ENCODE assay signal across 31 cellular contexts in the genomic region with DNA sequence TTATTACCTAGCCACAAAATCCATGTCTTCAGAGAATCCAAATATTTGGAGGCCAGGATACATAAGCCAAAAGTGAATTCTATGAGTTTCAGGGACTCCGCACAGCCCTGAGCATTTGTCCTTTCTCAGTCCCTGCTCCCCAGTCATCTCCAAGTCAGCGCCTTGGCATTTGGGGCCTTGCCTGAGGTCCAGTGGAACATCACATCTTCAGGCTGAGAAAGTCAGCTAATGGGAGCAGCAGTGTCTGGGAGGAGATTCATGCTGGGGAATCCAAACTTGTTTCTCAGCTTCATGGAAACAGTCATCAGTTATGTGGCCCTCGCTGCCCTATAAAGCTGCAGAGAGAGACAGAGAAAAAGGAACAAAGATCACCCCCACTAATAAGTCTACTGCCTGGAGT.
"Had no signal": no experiment of that assay in that cellular context is flagged by ENCODE, and none has a peak within 500 bp of the region (broad histone marks: within the 10 kb centered on the region; RNA-seq: fewer than 3 reads in every experiment).

No MANE protein-coding gene starts in this region.

- H3K36me3 ChIP-seq: brain microvascular endothelial cell had no signal

- H3K9me3 Mint-ChIP-seq: activated T-helper 17 cell treated with anti-CD3 and anti-CD28 coated beads, Interleukin-2, amount 50 U/mL, for 72 hours had no signal

- H3K27me3 ChIP-seq: brain microvascular endothelial cell had no signal

- ATAC-seq: activated T-cell treated with anti-CD3 and anti-CD28 coated beads, Interleukin-2, amount 50 U/mL, for 72 hours; activated T-helper 17 cell treated with anti-CD3 and anti-CD28 coated beads, Interleukin-2, amount 50 U/mL, for 72 hours; effector memory CD8-positive, alpha-beta T cell; T-helper 17 cell had no signal

- H3K27ac ChIP-seq: brain microvascular endothelial cell, epithelial cell of prostate, VCaP had no signal

- H3K4me1 Mint-ChIP-seq: activated T-helper 17 cell treated with anti-CD3 and anti-CD28 coated beads, Interleukin-2, amount 50 U/mL, for 72 hours; T-helper 17 cell had no signal

- H3K27me3 Mint-ChIP-seq: activated CD4-positive, alpha-beta memory T cell treated with anti-CD3 and anti-CD28 coated beads, Interleukin-2, amount 10 ng/mL, durations not matched to agents 7 days and 5 days; activated CD4-positive, alpha-beta T cell treated with anti-CD3 and anti-CD28 coated beads, Interleukin-2, amount 10 ng/mL, durations not matched to agents 7 days and 5 days; activated naive CD8-positive, alpha-beta T cell; T-helper 17 cell had no signal

- H3K4me3 Mint-ChIP-seq: activated CD4-positive, alpha-beta memory T cell treated with anti-CD3 and anti-CD28 coated beads, Interleukin-2, amount 10 ng/mL, durations not matched to agents 7 days and 5 days; activated CD4-positive, alpha-beta T cell treated with anti-CD3 and anti-CD28 coated beads, Interleukin-2, amount 10 ng/mL, durations not matched to agents 7 days and 5 days; activated naive CD8-positive, alpha-beta T cell; activated T-cell treated with anti-CD3 and anti-CD28 coated beads, Interleukin-2, amount 50 U/mL, for 24 hours; activated T-helper 17 cell treated with anti-CD3 and anti-CD28 coated beads, Interleukin-2, amount 50 U/mL, for 72 hours; effector memory CD8-positive, alpha-beta T cell; T-helper 17 cell; T-helper 2 cell treated with Interferon-gamma antibody and Interleukin-4, amounts not matched to agents 5 μg/mL and 100 μg/mL, for 36 hours; WTC11 had no signal

- DNase-seq: activated CD4-positive, alpha-beta memory T cell treated with anti-CD3 and anti-CD28 coated beads, Interleukin-2, amount 10 ng/mL, durations not matched to agents 7 days and 5 days; activated CD4-positive, alpha-beta T cell treated with anti-CD3 and anti-CD28 coated beads for 1 hour; activated CD4-positive, alpha-beta T cell treated with anti-CD3 and anti-CD28 coated beads for 4 hours; activated CD4-positive, alpha-beta T cell treated with anti-CD3 and anti-CD28 coated beads, Interleukin-2, amount 10 ng/mL, durations not matched to agents 7 days and 5 days; activated CD4-positive, alpha-beta T cell treated with anti-CD3 and anti-CD28 coated beads, Interleukin-2, amount 50 U/mL, for 4 hours; activated CD8-positive, alpha-beta memory T cell treated with anti-CD3 and anti-CD28 coated beads, Interleukin-2, amount 50 U/mL, for 48 hours; activated effector memory CD4-positive, alpha-beta T cell treated with Interleukin-2 at 50 U/mL for 16 hours; activated gamma-delta T cell treated with Interleukin-2 at 50 U/mL for 16 hours; activated naive CD4-positive, alpha-beta T cell treated with anti-CD3 and anti-CD28 coated beads, Interleukin-2, amount 50 U/mL, for 16 hours; activated naive CD4-positive, alpha-beta T cell treated with Interleukin-2 at 50 U/mL for 16 hours; activated T-cell treated with anti-CD3 and anti-CD28 coated beads for 4 hours; activated T-cell treated with anti-CD3 and anti-CD28 coated beads, Interleukin-2, amount 50 U/mL, for 24 hours; activated T-cell treated with anti-CD3 and anti-CD28 coated beads, Interleukin-2, amount 50 U/mL, for 72 hours; amniotic stem cell; anterior cingulate cortex; brain microvascular endothelial cell; caudate nucleus; cortex of kidney; dermis blood vessel endothelial cell; effector CD4-positive, alpha-beta T cell; effector memory CD8-positive, alpha-beta T cell; foreskin fibroblast; T-helper 1 cell; T-helper 17 cell; T1000 had no signal

- H3K36me3 Mint-ChIP-seq: activated naive CD8-positive, alpha-beta T cell; WTC11 had no signal

- H3K27ac Mint-ChIP-seq: activated CD4-positive, alpha-beta memory T cell treated with anti-CD3 and anti-CD28 coated beads, Interleukin-2, amount 10 ng/mL, durations not matched to agents 7 days and 5 days; activated CD4-positive, alpha-beta T cell treated with anti-CD3 and anti-CD28 coated beads, Interleukin-2, amount 10 ng/mL, durations not matched to agents 7 days and 5 days; activated naive CD8-positive, alpha-beta T cell; activated T-cell treated with anti-CD3 and anti-CD28 coated beads, Interleukin-2, amount 50 U/mL, for 24 hours; activated T-cell treated with anti-CD3 and anti-CD28 coated beads, Interleukin-2, amount 50 U/mL, for 72 hours; activated T-helper 17 cell treated with anti-CD3 and anti-CD28 coated beads, Interleukin-2, amount 50 U/mL, for 72 hours; effector memory CD8-positive, alpha-beta T cell; T-helper 17 cell; T-helper 2 cell treated with Interferon-gamma antibody and Interleukin-4, amounts not matched to agents 5 μg/mL and 100 μg/mL, for 36 hours; WTC11 had no signal
